In the genomic region with DNA sequence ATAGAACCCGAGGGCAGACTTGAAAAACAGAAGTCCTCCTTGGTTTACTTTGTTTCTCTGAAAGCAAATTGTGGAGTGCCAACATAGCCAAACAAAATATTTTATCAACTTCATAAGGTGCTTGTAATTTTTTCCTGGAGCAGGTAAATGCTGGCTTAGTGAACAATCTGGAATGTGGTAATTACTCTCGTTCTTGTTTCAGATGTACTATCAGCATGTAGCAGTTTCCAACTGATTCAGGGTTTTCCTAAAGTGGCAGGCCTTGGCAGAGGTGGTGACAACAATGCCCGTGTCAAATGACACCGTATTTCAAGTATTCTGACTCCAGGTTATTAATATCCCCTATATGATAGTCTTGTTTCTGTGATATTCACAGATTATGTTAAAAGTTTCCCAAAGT, we compare ENCODE assay signal across 8 cellular contexts. TPM values are rescaled to one million over a fixed set of nuclear protein-coding genes. Genes with fewer than 3 reads are reported as not detected.
DNase-seq lines count a peak whose midpoint lies in the region; ATAC-seq and TF ChIP-seq lines count a peak whose summit lies in the region.
"Had no signal": no experiment of that assay in that cellular context is flagged by ENCODE, and none has a peak within 500 bp of the region (broad histone marks: within the 10 kb centered on the region; RNA-seq: fewer than 3 reads in every experiment).

No MANE protein-coding gene starts in this region.

- H3K4me3 Mint-ChIP-seq in IgD-negative memory B cell: peak overlapping the region; percentile 92 to 98 (median 98)
- H3K4me3 Mint-ChIP-seq in activated T-helper 2 cell treated with anti-CD3 and anti-CD28 coated beads, Interferon-gamma antibody, Interleukin-2, Interleukin-4, amounts not matched to agents 10 μg/mL and 5 μg/mL and 100 μg/mL, durations not matched to agents 14 hours and 24 hours and 36 hours (ENCODE audit: low read depth): peak overlapping the region; percentile 86

- intact Hi-C loops in activated T-helper 2 cell treated with anti-CD3 and anti-CD28 coated beads, Interferon-gamma antibody, Interleukin-2, Interleukin-4, amounts not matched to agents 10 μg/mL and 5 μg/mL and 100 μg/mL, durations not matched to agents 14 hours and 24 hours and 36 hours (cut with micrococcal nuclease): loop anchor here (1.0 to 2.0 kb wide), 5 partner anchors 73 to 625 kb away; a partner anchor contains a TSS
- intact Hi-C loops in spleen (cut with DNase I; ENCODE audit: low total_unique reads): loop anchor here (10.0 kb wide), 1 partner anchor 627 kb away; a partner anchor contains a TSS

- TF ChIP-seq POLR2A in spleen (IDR thresholded peaks at IDR 0.05): no peak

- H3K36me3 ChIP-seq in iPS-20b (ENCODE audit: insufficient read depth, low read depth, low read length) (peaks cover 1% of the 10 kb centered on the region; the same call in 1 of the 2 replicates), spleen (no peaks in the 10 kb centered on the region)

- peak overlapping the region; percentile 97 to 99 (median 98) for H3K27ac Mint-ChIP-seq in IgD-negative memory B cell
- H3K27ac Mint-ChIP-seq in activated T-helper 2 cell treated with anti-CD3 and anti-CD28 coated beads, Interferon-gamma antibody, Interleukin-2, Interleukin-4, amounts not matched to agents 10 μg/mL and 5 μg/mL and 100 μg/mL, durations not matched to agents 14 hours and 24 hours and 36 hours: peak overlapping the region; percentile 98

- H3K27ac ChIP-seq in iPS-20b (ENCODE audit: low read length) (no peak overlapping the region), spleen (peak overlapping the region; percentile 94 to 100 (median 98))

- WGBS in spleen, 5 donors: 56 to 79% (median 66%) methylated on average over 4 of the region's 4 CpGs

- no peaks in the 10 kb centered on the region for H3K9me3 Mint-ChIP-seq in IgD-negative memory B cell
- no peaks in the 10 kb centered on the region for H3K9me3 Mint-ChIP-seq in activated T-helper 2 cell treated with anti-CD3 and anti-CD28 coated beads, Interferon-gamma antibody, Interleukin-2, Interleukin-4, amounts not matched to agents 10 μg/mL and 5 μg/mL and 100 μg/mL, durations not matched to agents 14 hours and 24 hours and 36 hours

- H3K27me3 Mint-ChIP-seq in IgD-negative memory B cell: no peaks in the 10 kb centered on the region
- no peaks in the 10 kb centered on the region for H3K27me3 Mint-ChIP-seq in activated T-helper 2 cell treated with anti-CD3 and anti-CD28 coated beads, Interferon-gamma antibody, Interleukin-2, Interleukin-4, amounts not matched to agents 10 μg/mL and 5 μg/mL and 100 μg/mL, durations not matched to agents 14 hours and 24 hours and 36 hours (ENCODE audit: low read depth)

- peaks cover 7 to 22% (median 13%) of the 10 kb centered on the region in 3 donors for H3K4me1 Mint-ChIP-seq in IgD-negative memory B cell
- H3K4me1 Mint-ChIP-seq in activated T-helper 2 cell treated with anti-CD3 and anti-CD28 coated beads, Interferon-gamma antibody, Interleukin-2, Interleukin-4, amounts not matched to agents 10 μg/mL and 5 μg/mL and 100 μg/mL, durations not matched to agents 14 hours and 24 hours and 36 hours (ENCODE audit: low read depth): peaks cover 34% of the 10 kb centered on the region

- H3K36me3 Mint-ChIP-seq in IgD-negative memory B cell: no peaks in the 10 kb centered on the region
- H3K36me3 Mint-ChIP-seq in activated T-helper 2 cell treated with anti-CD3 and anti-CD28 coated beads, Interferon-gamma antibody, Interleukin-2, Interleukin-4, amounts not matched to agents 10 μg/mL and 5 μg/mL and 100 μg/mL, durations not matched to agents 14 hours and 24 hours and 36 hours (ENCODE audit: low read depth): no peaks in the 10 kb centered on the region

- H3K9me3 ChIP-seq in iPS-20b (ENCODE audit: insufficient read depth, low read depth, low read length): no peaks in the 10 kb centered on the region
- peaks cover 0 to 2% (median 0%) of the 10 kb centered on the region in 8 donors for H3K9me3 ChIP-seq in spleen

- peaks cover 7% of the 10 kb centered on the region; the same call in 1 of the 2 replicates for H3K27me3 ChIP-seq in iPS-20b (ENCODE audit: insufficient read depth, low read length)
- no peaks in the 10 kb centered on the region for H3K27me3 ChIP-seq in spleen (replicated peaks in 1 of 7)

- no peak for TF ChIP-seq CTCF in spleen (IDR thresholded peaks at IDR 0.05 in 8 of 11, conservative IDR thresholded peaks at IDR 0.05 in 3 of 11)

- H3K9ac ChIP-seq in iPS-20b (ENCODE audit: low read depth, low read length): peak overlapping the region; percentile 89; the same call in 1 of the 2 replicates

- H3K4me3 ChIP-seq in iPS-20b (ENCODE audit: low read length): peak overlapping the region; percentile 99
- H3K4me3 ChIP-seq in spleen: peak overlapping the region in 4 of 8 donors; percentile 53 to 85 (median 72)

- no peak for ATAC-seq in HG03045 (IDR thresholded peaks at IDR 0.05; ENCODE audit: unreplicated experiment)

- no peak for DNase-seq in activated T-helper 2 cell treated with anti-CD3 and anti-CD28 coated beads, Interferon-gamma antibody, Interleukin-2, Interleukin-4, amounts not matched to agents 10 μg/mL and 5 μg/mL and 100 μg/mL, durations not matched to agents 14 hours and 24 hours and 36 hours (ENCODE audit: low spot score)
- no peak for DNase-seq in spleen
- no peak for DNase-seq in HuH-7.5 (ENCODE audit: low spot score)
- no peak for DNase-seq in MV-4-11 (lab: John Stamatoyannopoulos, UW)
- DNase-seq: NCI-H2081 treated with DMSO at 0.1 percent for 48 hours had no signal

- H3K4me1 ChIP-seq in iPS-20b (ENCODE audit: insufficient read depth, low read length) (peaks cover 13% of the 10 kb centered on the region; the same call in 1 of the 2 replicates), spleen (peaks cover 5 to 39% (median 16%) of the 10 kb centered on the region in 6 donors)

RNA-seq across cellular contexts. Expression of a gene that starts 1.2 kb away (rescaled TPM):
- polyA plus RNA-seq in IgD-negative memory B cell: 15.3 TPM
- 6.2 and 6.8 TPM in 2 replicates for total RNA-seq in activated T-helper 2 cell treated with anti-CD3 and anti-CD28 coated beads, Interferon-gamma antibody, Interleukin-2, Interleukin-4, amounts not matched to agents 10 μg/mL and 5 μg/mL and 100 μg/mL, durations not matched to agents 14 hours and 24 hours and 36 hours
- total RNA-seq in spleen: 10 to 100 TPM; 34.5 to 88.5 (median 48.0) TPM
- polyA plus RNA-seq in spleen: 10 to 100 TPM; 10.1 to 18.2 (median 18.0) TPM

RNA-seq across cellular contexts. Expression of a gene that starts 42.4 kb away (rescaled TPM):
- 7.1 TPM for polyA plus RNA-seq in IgD-negative memory B cell
- 0.94 and 1.3 TPM in 2 replicates for total RNA-seq in activated T-helper 2 cell treated with anti-CD3 and anti-CD28 coated beads, Interferon-gamma antibody, Interleukin-2, Interleukin-4, amounts not matched to agents 10 μg/mL and 5 μg/mL and 100 μg/mL, durations not matched to agents 14 hours and 24 hours and 36 hours
- total RNA-seq in spleen: 10 to 100 TPM; 14.0 to 27.7 (median 21.9) TPM
- 10 to 100 TPM in 2 of 3 donors, 1 to 10 TPM in 1; 9.4 to 12.6 (median 10.9) TPM for polyA plus RNA-seq in spleen

RNA-seq across cellular contexts. Expression of a gene that starts 47.9 kb away (rescaled TPM):
- not detected for polyA plus RNA-seq in IgD-negative memory B cell
- total RNA-seq in activated T-helper 2 cell treated with anti-CD3 and anti-CD28 coated beads, Interferon-gamma antibody, Interleukin-2, Interleukin-4, amounts not matched to agents 10 μg/mL and 5 μg/mL and 100 μg/mL, durations not matched to agents 14 hours and 24 hours and 36 hours: not detected in 2 replicates
- total RNA-seq in spleen: not detected
- polyA plus RNA-seq in spleen: not detected
